Comparison of ENCODE assay signal across 1 cellular context in the genomic region with DNA sequence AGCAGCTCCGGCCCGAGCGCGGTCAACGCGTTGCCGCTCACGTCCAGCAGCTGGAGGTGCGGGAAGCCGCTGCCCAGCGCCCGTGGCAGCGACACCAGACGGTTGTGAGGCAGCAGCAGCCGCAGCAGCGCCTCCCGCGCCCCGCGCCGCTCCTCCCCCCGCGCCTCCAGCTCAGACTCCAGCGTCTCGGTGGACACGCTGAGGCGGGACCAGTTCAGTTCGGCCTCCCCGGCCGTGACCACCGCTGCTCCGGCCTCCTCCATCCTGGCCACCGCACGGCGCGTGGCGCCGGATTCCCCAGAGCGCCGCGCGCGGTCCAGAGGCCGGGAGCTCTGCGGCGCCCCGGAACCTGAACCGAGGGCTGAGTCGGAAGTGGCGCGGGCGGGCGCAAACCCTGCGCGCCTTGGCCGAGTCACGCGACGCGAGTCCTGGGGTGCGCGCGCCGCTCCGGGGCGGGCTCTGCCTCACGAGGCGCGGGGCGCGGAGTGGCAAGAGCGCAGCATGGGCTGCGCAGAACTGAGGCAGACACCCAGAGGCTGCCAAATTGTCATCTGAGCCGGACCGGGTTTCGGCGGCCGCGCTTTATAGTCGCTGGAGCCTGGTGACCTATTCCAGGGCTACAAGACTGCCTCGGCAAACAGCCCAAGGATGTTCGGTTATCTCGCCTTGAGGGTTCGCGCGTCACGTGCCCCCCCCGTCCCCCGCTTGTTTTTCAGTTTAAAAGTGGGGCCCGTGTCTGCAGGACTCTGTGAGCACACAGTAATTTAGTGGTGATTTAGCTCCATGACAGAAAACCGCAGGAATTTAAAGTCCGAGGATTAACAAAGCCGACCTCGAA.
TF ChIP-seq lines count a peak whose summit lies in the region.

A gene (minus strand): TSS at position 374 of the 838 bp plus-strand sequence. CDS start 111 bp downstream, at position 263.

TF ChIP-seq in HepG2, 621 proteins besides CTCF, POLR2A, EP300 and RAD21 (continued from another document and continues in another):
- TF ChIP-seq, protein P1, sequence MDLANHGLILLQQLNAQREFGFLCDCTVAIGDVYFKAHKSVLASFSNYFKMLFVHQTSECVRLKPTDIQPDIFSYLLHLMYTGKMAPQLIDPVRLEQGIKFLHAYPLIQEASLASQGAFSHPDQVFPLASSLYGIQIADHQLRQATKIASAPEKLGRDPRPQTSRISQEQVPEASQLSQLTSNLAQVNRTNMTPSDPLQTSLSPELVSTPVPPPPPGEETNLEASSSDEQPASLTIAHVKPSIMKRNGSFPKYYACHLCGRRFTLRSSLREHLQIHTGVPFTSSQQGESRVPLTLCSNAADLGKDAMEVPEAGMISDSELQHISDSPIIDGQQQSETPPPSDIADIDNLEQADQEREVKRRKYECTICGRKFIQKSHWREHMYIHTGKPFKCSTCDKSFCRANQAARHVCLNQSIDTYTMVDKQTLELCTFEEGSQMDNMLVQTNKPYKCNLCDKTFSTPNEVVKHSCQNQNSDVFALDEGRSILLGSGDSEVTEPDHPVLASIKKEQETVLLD (CRISPR knock-in tag; IDR thresholded peaks at IDR 0.05; ENCODE audit: low read depth): peak; percentile 46; the same call in 1 of the 2 replicates
- TF ChIP-seq HMG20B (CRISPR knock-in tag; conservative IDR thresholded peaks at IDR 0.05): no peak; the same call in 1 of the 2 replicates
- TF ChIP-seq, protein P2, sequence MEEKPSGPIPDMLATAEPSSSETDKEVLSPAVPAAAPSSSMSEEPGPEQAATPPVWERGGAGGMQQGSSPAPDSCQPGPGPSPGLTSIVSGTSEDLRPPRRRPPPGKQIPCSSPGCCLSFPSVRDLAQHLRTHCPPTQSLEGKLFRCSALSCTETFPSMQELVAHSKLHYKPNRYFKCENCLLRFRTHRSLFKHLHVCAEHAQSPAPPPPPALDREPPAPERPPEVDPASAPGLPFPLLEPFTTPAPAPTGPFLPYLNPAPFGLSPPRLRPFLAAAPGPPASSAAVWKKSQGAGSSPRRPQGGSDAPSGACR (CRISPR knock-in tag; IDR thresholded peaks at IDR 0.05): 0 out of 2 replicates have a peak, but pooled peaks have one; percentile 44
- TF ChIP-seq, protein P3, sequence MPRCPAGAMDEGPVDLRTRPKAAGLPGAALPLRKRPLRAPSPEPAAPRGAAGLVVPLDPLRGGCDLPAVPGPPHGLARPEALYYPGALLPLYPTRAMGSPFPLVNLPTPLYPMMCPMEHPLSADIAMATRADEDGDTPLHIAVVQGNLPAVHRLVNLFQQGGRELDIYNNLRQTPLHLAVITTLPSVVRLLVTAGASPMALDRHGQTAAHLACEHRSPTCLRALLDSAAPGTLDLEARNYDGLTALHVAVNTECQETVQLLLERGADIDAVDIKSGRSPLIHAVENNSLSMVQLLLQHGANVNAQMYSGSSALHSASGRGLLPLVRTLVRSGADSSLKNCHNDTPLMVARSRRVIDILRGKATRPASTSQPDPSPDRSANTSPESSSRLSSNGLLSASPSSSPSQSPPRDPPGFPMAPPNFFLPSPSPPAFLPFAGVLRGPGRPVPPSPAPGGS (CRISPR knock-in tag; IDR thresholded peaks at IDR 0.05): peak; percentile 83
- TF ChIP-seq, protein P4, sequence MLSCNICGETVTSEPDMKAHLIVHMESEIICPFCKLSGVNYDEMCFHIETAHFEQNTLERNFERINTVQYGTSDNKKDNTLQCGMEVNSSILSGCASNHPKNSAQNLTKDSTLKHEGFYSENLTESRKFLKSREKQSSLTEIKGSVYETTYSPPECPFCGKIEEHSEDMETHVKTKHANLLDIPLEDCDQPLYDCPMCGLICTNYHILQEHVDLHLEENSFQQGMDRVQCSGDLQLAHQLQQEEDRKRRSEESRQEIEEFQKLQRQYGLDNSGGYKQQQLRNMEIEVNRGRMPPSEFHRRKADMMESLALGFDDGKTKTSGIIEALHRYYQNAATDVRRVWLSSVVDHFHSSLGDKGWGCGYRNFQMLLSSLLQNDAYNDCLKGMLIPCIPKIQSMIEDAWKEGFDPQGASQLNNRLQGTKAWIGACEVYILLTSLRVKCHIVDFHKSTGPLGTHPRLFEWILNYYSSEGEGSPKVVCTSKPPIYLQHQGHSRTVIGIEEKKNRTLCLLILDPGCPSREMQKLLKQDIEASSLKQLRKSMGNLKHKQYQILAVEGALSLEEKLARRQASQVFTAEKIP (CRISPR knock-in tag; IDR thresholded peaks at IDR 0.05; ENCODE audit: borderline replicate concordance): no peak
- TF ChIP-seq ZNF432 (CRISPR knock-in tag; IDR thresholded peaks at IDR 0.05; ENCODE audit: borderline replicate concordance): no peak
- TF ChIP-seq, protein P5, sequence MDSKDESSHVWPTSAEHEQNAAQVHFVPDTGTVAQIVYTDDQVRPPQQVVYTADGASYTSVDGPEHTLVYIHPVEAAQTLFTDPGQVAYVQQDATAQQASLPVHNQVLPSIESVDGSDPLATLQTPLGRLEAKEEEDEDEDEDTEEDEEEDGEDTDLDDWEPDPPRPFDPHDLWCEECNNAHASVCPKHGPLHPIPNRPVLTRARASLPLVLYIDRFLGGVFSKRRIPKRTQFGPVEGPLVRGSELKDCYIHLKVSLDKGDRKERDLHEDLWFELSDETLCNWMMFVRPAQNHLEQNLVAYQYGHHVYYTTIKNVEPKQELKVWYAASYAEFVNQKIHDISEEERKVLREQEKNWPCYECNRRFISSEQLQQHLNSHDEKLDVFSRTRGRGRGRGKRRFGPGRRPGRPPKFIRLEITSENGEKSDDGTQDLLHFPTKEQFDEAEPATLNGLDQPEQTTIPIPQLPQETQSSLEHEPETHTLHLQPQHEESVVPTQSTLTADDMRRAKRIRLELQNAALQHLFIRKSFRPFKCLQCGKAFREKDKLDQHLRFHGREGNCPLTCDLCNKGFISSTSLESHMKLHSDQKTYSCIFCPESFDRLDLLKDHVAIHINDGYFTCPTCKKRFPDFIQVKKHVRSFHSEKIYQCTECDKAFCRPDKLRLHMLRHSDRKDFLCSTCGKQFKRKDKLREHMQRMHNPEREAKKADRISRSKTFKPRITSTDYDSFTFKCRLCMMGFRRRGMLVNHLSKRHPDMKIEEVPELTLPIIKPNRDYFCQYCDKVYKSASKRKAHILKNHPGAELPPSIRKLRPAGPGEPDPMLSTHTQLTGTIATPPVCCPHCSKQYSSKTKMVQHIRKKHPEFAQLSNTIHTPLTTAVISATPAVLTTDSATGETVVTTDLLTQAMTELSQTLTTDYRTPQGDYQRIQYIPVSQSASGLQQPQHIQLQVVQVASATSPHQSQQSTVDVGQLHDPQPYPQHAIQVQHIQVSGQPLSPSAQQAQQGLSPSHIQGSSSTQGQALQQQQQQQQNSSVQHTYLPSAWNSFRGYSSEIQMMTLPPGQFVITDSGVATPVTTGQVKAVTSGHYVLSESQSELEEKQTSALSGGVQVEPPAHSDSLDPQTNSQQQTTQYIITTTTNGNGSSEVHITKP (CRISPR knock-in tag; IDR thresholded peaks at IDR 0.05; ENCODE audit: low read depth): no peak
- TF ChIP-seq, protein P6, sequence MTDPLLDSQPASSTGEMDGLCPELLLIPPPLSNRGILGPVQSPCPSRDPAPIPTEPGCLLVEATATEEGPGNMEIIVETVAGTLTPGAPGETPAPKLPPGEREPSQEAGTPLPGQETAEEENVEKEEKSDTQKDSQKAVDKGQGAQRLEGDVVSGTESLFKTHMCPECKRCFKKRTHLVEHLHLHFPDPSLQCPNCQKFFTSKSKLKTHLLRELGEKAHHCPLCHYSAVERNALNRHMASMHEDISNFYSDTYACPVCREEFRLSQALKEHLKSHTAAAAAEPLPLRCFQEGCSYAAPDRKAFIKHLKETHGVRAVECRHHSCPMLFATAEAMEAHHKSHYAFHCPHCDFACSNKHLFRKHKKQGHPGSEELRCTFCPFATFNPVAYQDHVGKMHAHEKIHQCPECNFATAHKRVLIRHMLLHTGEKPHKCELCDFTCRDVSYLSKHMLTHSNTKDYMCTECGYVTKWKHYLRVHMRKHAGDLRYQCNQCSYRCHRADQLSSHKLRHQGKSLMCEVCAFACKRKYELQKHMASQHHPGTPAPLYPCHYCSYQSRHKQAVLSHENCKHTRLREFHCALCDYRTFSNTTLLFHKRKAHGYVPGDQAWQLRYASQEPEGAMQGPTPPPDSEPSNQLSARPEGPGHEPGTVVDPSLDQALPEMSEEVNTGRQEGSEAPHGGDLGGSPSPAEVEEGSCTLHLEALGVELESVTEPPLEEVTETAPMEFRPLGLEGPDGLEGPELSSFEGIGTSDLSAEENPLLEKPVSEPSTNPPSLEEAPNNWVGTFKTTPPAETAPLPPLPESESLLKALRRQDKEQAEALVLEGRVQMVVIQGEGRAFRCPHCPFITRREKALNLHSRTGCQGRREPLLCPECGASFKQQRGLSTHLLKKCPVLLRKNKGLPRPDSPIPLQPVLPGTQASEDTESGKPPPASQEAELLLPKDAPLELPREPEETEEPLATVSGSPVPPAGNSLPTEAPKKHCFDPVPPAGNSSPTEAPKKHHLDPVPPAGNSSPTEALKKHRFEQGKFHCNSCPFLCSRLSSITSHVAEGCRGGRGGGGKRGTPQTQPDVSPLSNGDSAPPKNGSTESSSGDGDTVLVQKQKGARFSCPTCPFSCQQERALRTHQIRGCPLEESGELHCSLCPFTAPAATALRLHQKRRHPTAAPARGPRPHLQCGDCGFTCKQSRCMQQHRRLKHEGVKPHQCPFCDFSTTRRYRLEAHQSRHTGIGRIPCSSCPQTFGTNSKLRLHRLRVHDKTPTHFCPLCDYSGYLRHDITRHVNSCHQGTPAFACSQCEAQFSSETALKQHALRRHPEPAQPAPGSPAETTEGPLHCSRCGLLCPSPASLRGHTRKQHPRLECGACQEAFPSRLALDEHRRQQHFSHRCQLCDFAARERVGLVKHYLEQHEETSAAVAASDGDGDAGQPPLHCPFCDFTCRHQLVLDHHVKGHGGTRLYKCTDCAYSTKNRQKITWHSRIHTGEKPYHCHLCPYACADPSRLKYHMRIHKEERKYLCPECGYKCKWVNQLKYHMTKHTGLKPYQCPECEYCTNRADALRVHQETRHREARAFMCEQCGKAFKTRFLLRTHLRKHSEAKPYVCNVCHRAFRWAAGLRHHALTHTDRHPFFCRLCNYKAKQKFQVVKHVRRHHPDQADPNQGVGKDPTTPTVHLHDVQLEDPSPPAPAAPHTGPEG (CRISPR knock-in tag; IDR thresholded peaks at IDR 0.05): peak; percentile 100
- TF ChIP-seq, protein P7, sequence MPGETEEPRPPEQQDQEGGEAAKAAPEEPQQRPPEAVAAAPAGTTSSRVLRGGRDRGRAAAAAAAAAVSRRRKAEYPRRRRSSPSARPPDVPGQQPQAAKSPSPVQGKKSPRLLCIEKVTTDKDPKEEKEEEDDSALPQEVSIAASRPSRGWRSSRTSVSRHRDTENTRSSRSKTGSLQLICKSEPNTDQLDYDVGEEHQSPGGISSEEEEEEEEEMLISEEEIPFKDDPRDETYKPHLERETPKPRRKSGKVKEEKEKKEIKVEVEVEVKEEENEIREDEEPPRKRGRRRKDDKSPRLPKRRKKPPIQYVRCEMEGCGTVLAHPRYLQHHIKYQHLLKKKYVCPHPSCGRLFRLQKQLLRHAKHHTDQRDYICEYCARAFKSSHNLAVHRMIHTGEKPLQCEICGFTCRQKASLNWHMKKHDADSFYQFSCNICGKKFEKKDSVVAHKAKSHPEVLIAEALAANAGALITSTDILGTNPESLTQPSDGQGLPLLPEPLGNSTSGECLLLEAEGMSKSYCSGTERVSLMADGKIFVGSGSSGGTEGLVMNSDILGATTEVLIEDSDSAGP (CRISPR knock-in tag; IDR thresholded peaks at IDR 0.05; ENCODE audit: borderline replicate concordance): peak; percentile 96
- TF ChIP-seq NPAS2 (CRISPR knock-in tag; IDR thresholded peaks at IDR 0.05; ENCODE audit: borderline replicate concordance): no peak
- TF ChIP-seq NFE2L1 (CRISPR knock-in tag; IDR thresholded peaks at IDR 0.05; ENCODE audit: borderline replicate concordance): no peak
- TF ChIP-seq ZNF761 (CRISPR knock-in tag; conservative IDR thresholded peaks at IDR 0.05): peak; percentile 84
- TF ChIP-seq, protein P8, sequence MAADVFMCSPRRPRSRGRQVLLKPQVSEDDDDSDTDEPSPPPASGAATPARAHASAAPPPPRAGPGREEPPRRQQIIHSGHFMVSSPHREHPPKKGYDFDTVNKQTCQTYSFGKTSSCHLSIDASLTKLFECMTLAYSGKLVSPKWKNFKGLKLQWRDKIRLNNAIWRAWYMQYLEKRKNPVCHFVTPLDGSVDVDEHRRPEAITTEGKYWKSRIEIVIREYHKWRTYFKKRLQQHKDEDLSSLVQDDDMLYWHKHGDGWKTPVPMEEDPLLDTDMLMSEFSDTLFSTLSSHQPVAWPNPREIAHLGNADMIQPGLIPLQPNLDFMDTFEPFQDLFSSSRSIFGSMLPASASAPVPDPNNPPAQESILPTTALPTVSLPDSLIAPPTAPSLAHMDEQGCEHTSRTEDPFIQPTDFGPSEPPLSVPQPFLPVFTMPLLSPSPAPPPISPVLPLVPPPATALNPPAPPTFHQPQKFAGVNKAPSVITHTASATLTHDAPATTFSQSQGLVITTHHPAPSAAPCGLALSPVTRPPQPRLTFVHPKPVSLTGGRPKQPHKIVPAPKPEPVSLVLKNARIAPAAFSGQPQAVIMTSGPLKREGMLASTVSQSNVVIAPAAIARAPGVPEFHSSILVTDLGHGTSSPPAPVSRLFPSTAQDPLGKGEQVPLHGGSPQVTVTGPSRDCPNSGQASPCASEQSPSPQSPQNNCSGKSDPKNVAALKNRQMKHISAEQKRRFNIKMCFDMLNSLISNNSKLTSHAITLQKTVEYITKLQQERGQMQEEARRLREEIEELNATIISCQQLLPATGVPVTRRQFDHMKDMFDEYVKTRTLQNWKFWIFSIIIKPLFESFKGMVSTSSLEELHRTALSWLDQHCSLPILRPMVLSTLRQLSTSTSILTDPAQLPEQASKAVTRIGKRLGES (CRISPR knock-in tag; IDR thresholded peaks at IDR 0.05; ENCODE audit: borderline replicate concordance): 0 out of 2 replicates have a peak, but pooled peaks have one; percentile 48
- no peak for TF ChIP-seq ZBTB7B (CRISPR knock-in tag; IDR thresholded peaks at IDR 0.05)
- TF ChIP-seq, protein P9, sequence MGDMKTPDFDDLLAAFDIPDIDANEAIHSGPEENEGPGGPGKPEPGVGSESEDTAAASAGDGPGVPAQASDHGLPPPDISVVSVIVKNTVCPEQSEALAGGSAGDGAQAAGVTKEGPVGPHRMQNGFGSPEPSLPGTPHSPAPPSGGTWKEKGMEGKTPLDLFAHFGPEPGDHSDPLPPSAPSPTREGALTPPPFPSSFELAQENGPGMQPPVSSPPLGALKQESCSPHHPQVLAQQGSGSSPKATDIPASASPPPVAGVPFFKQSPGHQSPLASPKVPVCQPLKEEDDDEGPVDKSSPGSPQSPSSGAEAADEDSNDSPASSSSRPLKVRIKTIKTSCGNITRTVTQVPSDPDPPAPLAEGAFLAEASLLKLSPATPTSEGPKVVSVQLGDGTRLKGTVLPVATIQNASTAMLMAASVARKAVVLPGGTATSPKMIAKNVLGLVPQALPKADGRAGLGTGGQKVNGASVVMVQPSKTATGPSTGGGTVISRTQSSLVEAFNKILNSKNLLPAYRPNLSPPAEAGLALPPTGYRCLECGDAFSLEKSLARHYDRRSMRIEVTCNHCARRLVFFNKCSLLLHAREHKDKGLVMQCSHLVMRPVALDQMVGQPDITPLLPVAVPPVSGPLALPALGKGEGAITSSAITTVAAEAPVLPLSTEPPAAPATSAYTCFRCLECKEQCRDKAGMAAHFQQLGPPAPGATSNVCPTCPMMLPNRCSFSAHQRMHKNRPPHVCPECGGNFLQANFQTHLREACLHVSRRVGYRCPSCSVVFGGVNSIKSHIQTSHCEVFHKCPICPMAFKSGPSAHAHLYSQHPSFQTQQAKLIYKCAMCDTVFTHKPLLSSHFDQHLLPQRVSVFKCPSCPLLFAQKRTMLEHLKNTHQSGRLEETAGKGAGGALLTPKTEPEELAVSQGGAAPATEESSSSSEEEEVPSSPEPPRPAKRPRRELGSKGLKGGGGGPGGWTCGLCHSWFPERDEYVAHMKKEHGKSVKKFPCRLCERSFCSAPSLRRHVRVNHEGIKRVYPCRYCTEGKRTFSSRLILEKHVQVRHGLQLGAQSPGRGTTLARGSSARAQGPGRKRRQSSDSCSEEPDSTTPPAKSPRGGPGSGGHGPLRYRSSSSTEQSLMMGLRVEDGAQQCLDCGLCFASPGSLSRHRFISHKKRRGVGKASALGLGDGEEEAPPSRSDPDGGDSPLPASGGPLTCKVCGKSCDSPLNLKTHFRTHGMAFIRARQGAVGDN (CRISPR knock-in tag; IDR thresholded peaks at IDR 0.05): peak; percentile 99
- no peak for TF ChIP-seq LCORL (IDR thresholded peaks at IDR 0.05)
- TF ChIP-seq LCORL (CRISPR knock-in tag; IDR thresholded peaks at IDR 0.05): peak; percentile 33; the same call in 1 of the 2 replicates
- peak; percentile 83 for TF ChIP-seq ZMYM2 (CRISPR knock-in tag; IDR thresholded peaks at IDR 0.05)
- TF ChIP-seq RAD51 (IDR thresholded peaks at IDR 0.05; ENCODE audit: borderline replicate concordance): no peak
- TF ChIP-seq SIX4 (CRISPR knock-in tag; IDR thresholded peaks at IDR 0.05): peak; percentile 55; the same call in 1 of the 2 replicates
